12 cellular contexts compared by ENCODE assay signal in genomic region chr2:127100261-127101047, GRCh38. TPM values are rescaled to one million over a fixed set of nuclear protein-coding genes. Genes with fewer than 3 reads are reported as not detected.
DNase-seq lines count a peak whose midpoint lies in the region; ATAC-seq and TF ChIP-seq lines count a peak whose summit lies in the region.
"Had no signal": no experiment of that assay in that cellular context is flagged by ENCODE, and none has a peak within 500 bp of the region (broad histone marks: within the 10 kb centered on the region; RNA-seq: fewer than 3 reads in every experiment).

No MANE protein-coding gene starts in this region.

- DNase-seq in NCI-H510A treated with DMSO at 0.1 percent for 48 hours (lab: John Stamatoyannopoulos, UW) (peak; percentile 12), NCI-H510A (lab: John Stamatoyannopoulos, UW) (no peak), left kidney (ENCODE audit: low read depth, low spot score) (peak; percentile 77), tibial nerve (ENCODE audit: low spot score in 2 of 2) (no peak), NCI-H524 (lab: John Stamatoyannopoulos, UW) (no peak)
- DNase-seq in activated naive CD4-positive, alpha-beta T cell treated with anti-CD3 and anti-CD28 coated beads, Interleukin-2, amount 50 U/mL, for 16 hours: no peak
- DNase-seq: erythroblast, KG1 had no signal

- TF ChIP-seq CTCF in VCaP (conservative IDR thresholded peaks at IDR 0.05): no peak
- no peak for TF ChIP-seq CTCF in tibial nerve (IDR thresholded peaks at IDR 0.05)

- H3K36me3 ChIP-seq in tibial nerve: no peaks in the 10 kb centered on the region
- H3K36me3 ChIP-seq: suprapubic skin had no signal

- H3K4me3 ChIP-seq in tibial nerve: no peak overlapping the region
- H3K4me3 ChIP-seq: lung, suprapubic skin had no signal

- no peak for TF ChIP-seq EP300 in tibial nerve (IDR thresholded peaks at IDR 0.05)

- WGBS in tibial nerve, 2 donors: 65 to 67% methylated on average over 15 of the region's 15 CpGs

- TF ChIP-seq POLR2A in tibial nerve (IDR thresholded peaks at IDR 0.05): no peak

- H3K4me1 ChIP-seq in tibial nerve: peaks cover 0 to 88% (median 53%) of the 10 kb centered on the region in 4 donors

- no peaks in the 10 kb centered on the region for H3K9me3 ChIP-seq in tibial nerve
- H3K9me3 ChIP-seq: suprapubic skin had no signal

- no peak for ATAC-seq in GM18870 (IDR thresholded peaks at IDR 0.05; ENCODE audit: unreplicated experiment)

- H3K27me3 ChIP-seq in tibial nerve: no peaks in the 10 kb centered on the region
- H3K27me3 ChIP-seq: suprapubic skin had no signal

- H3K27ac ChIP-seq in VCaP: peak overlapping the region; percentile 82
- peak overlapping the region in 3 of 4 donors; percentile 62 to 91 (median 67) for H3K27ac ChIP-seq in tibial nerve
- H3K27ac ChIP-seq: suprapubic skin had no signal

RNA-seq across cellular contexts. Expression of gene BIN1, which starts 6.5 kb away (rescaled TPM):
- total RNA-seq in tibial nerve: 100 to 1,000 TPM in 2 of 4 donors, 10 to 100 TPM in 2; 95.7 to 146 (median 98.8) TPM

Comparison
In these comparisons a context has a peak if more than half of its experiments do, and no peak if none do; other contexts are left out.
1. DNase-seq: peak in NCI-H510A treated with DMSO at 0.1 percent for 48 hours (single experiment) and left kidney (single experiment); none in NCI-H510A (single experiment), tibial nerve (0 of 2), NCI-H524 (0 of 2) and activated naive CD4-positive, alpha-beta T cell treated with anti-CD3 and anti-CD28 coated beads, Interleukin-2, amount 50 U/mL, for 16 hours (single experiment).